ENCODE assay signal across 1 cellular context in the genomic region with DNA sequence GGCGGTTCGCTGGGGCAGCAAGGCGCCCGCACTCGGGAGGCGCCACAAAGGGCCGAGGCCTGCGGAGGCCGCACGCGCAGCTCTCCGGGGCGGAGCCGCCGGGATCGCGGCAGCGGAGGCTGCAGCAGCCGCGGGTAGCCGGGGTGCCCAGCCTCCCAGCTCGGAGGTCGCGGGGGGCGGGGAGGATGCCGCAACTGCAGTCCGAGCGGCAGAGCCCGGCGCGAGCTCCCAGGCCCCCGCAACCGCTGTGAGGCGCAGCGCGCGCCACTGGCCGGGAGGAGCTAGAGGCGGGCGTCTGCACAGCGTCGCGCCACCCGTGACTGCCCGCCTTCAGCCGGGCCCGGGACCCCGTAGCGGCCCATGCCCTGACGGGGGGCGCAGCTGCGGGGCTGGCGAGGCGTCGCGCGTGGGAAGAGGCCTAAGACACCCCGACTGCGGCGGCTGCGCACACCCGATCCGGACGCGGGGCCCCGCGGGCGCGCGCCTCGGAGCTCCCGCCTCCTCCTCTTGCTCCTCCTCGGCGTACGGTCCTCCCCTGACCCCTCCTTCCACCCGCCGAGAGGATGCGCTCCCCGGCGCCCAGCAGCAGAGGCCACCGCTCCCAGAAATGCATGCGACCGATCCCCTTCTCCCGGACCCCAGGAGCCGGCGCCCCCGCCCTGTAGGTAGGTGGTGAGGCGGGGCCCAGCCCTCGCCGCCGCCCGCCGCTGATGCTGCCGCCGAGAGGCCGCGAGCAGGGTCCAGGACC.
A peak's percentile ranks its signal among the peaks of the same experiment; 100 is the strongest.
TF ChIP-seq lines count a peak whose summit lies in the region.

A gene with protein sequence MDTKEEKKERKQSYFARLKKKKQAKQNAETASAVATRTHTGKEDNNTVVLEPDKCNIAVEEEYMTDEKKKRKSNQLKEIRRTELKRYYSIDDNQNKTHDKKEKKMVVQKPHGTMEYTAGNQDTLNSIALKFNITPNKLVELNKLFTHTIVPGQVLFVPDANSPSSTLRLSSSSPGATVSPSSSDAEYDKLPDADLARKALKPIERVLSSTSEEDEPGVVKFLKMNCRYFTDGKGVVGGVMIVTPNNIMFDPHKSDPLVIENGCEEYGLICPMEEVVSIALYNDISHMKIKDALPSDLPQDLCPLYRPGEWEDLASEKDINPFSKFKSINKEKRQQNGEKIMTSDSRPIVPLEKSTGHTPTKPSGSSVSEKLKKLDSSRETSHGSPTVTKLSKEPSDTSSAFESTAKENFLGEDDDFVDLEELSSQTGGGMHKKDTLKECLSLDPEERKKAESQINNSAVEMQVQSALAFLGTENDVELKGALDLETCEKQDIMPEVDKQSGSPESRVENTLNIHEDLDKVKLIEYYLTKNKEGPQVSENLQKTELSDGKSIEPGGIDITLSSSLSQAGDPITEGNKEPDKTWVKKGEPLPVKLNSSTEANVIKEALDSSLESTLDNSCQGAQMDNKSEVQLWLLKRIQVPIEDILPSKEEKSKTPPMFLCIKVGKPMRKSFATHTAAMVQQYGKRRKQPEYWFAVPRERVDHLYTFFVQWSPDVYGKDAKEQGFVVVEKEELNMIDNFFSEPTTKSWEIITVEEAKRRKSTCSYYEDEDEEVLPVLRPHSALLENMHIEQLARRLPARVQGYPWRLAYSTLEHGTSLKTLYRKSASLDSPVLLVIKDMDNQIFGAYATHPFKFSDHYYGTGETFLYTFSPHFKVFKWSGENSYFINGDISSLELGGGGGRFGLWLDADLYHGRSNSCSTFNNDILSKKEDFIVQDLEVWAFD (plus strand): TSS at position 558 of the 748 bp plus-strand sequence. CDS start 24,395 bp downstream, outside the sequence.

TF ChIP-seq in K562, 482 proteins besides CTCF, POLR2A, EP300 and RAD21 (continues in another document):
- TF ChIP-seq, protein P1, sequence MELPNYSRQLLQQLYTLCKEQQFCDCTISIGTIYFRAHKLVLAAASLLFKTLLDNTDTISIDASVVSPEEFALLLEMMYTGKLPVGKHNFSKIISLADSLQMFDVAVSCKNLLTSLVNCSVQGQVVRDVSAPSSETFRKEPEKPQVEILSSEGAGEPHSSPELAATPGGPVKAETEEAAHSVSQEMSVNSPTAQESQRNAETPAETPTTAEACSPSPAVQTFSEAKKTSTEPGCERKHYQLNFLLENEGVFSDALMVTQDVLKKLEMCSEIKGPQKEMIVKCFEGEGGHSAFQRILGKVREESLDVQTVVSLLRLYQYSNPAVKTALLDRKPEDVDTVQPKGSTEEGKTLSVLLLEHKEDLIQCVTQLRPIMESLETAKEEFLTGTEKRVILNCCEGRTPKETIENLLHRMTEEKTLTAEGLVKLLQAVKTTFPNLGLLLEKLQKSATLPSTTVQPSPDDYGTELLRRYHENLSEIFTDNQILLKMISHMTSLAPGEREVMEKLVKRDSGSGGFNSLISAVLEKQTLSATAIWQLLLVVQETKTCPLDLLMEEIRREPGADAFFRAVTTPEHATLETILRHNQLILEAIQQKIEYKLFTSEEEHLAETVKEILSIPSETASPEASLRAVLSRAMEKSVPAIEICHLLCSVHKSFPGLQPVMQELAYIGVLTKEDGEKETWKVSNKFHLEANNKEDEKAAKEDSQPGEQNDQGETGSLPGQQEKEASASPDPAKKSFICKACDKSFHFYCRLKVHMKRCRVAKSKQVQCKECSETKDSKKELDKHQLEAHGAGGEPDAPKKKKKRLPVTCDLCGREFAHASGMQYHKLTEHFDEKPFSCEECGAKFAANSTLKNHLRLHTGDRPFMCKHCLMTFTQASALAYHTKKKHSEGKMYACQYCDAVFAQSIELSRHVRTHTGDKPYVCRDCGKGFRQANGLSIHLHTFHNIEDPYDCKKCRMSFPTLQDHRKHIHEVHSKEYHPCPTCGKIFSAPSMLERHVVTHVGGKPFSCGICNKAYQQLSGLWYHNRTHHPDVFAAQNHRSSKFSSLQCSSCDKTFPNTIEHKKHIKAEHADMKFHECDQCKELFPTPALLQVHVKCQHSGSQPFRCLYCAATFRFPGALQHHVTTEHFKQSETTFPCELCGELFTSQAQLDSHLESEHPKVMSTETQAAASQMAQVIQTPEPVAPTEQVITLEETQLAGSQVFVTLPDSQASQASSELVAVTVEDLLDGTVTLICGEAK (IDR thresholded peaks at IDR 0.05), result no peak
- TF ChIP-seq, protein P1 (CRISPR knock-in tag; IDR thresholded peaks at IDR 0.05), result no peak
- TF ChIP-seq ZFPM2 (CRISPR knock-in tag; IDR thresholded peaks at IDR 0.05), result 0 out of 2 replicates have a peak, but pooled peaks have one; percentile 61
- TF ChIP-seq, protein P2, sequence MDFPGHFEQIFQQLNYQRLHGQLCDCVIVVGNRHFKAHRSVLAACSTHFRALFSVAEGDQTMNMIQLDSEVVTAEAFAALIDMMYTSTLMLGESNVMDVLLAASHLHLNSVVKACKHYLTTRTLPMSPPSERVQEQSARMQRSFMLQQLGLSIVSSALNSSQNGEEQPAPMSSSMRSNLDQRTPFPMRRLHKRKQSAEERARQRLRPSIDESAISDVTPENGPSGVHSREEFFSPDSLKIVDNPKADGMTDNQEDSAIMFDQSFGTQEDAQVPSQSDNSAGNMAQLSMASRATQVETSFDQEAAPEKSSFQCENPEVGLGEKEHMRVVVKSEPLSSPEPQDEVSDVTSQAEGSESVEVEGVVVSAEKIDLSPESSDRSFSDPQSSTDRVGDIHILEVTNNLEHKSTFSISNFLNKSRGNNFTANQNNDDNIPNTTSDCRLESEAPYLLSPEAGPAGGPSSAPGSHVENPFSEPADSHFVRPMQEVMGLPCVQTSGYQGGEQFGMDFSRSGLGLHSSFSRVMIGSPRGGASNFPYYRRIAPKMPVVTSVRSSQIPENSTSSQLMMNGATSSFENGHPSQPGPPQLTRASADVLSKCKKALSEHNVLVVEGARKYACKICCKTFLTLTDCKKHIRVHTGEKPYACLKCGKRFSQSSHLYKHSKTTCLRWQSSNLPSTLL (IDR thresholded peaks at IDR 0.05), result no peak
- TF ChIP-seq, protein P3, sequence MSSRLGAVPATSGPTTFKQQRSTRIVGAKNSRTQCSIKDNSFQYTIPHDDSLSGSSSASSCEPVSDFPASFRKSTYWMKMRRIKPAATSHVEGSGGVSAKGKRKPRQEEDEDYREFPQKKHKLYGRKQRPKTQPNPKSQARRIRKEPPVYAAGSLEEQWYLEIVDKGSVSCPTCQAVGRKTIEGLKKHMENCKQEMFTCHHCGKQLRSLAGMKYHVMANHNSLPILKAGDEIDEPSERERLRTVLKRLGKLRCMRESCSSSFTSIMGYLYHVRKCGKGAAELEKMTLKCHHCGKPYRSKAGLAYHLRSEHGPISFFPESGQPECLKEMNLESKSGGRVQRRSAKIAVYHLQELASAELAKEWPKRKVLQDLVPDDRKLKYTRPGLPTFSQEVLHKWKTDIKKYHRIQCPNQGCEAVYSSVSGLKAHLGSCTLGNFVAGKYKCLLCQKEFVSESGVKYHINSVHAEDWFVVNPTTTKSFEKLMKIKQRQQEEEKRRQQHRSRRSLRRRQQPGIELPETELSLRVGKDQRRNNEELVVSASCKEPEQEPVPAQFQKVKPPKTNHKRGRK (tag; IDR thresholded peaks at IDR 0.05), result no peak
- TF ChIP-seq, protein P4, sequence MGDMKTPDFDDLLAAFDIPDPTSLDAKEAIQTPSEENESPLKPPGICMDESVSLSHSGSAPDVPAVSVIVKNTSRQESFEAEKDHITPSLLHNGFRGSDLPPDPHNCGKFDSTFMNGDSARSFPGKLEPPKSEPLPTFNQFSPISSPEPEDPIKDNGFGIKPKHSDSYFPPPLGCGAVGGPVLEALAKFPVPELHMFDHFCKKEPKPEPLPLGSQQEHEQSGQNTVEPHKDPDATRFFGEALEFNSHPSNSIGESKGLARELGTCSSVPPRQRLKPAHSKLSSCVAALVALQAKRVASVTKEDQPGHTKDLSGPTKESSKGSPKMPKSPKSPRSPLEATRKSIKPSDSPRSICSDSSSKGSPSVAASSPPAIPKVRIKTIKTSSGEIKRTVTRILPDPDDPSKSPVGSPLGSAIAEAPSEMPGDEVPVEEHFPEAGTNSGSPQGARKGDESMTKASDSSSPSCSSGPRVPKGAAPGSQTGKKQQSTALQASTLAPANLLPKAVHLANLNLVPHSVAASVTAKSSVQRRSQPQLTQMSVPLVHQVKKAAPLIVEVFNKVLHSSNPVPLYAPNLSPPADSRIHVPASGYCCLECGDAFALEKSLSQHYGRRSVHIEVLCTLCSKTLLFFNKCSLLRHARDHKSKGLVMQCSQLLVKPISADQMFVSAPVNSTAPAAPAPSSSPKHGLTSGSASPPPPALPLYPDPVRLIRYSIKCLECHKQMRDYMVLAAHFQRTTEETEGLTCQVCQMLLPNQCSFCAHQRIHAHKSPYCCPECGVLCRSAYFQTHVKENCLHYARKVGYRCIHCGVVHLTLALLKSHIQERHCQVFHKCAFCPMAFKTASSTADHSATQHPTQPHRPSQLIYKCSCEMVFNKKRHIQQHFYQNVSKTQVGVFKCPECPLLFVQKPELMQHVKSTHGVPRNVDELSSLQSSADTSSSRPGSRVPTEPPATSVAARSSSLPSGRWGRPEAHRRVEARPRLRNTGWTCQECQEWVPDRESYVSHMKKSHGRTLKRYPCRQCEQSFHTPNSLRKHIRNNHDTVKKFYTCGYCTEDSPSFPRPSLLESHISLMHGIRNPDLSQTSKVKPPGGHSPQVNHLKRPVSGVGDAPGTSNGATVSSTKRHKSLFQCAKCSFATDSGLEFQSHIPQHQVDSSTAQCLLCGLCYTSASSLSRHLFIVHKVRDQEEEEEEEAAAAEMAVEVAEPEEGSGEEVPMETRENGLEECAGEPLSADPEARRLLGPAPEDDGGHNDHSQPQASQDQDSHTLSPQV (IDR thresholded peaks at IDR 0.05), result peak; percentile 77
- no peak for TF ChIP-seq SP2 (IDR thresholded peaks at IDR 0.05; ENCODE audit: extremely low read depth, low read depth, low read length, poor library complexity, severe bottlenecking)
- no peak for TF ChIP-seq ARNT (IDR thresholded peaks at IDR 0.05)
- peak; percentile 50 for TF ChIP-seq SUPT5H (IDR thresholded peaks at IDR 0.05)
- no peak for TF ChIP-seq ATF1 (CRISPR knock-in tag; IDR thresholded peaks at IDR 0.05)
- peak; percentile 28; the same call in 1 of the 2 replicates for TF ChIP-seq ATF1 (tag; IDR thresholded peaks at IDR 0.05)
- TF ChIP-seq OTX1 (CRISPR knock-in tag; IDR thresholded peaks at IDR 0.05), result no peak
- TF ChIP-seq ZBTB7A (IDR thresholded peaks at IDR 0.05; ENCODE audit: borderline replicate concordance, control insufficient read depth, low read depth, low read length), result 0 out of 2 replicates have a peak, but pooled peaks have one; percentile 65
- TF ChIP-seq, protein P5, sequence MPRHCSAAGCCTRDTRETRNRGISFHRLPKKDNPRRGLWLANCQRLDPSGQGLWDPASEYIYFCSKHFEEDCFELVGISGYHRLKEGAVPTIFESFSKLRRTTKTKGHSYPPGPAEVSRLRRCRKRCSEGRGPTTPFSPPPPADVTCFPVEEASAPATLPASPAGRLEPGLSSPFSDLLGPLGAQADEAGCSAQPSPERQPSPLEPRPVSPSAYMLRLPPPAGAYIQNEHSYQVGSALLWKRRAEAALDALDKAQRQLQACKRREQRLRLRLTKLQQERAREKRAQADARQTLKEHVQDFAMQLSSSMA (CRISPR knock-in tag; IDR thresholded peaks at IDR 0.05), result peak; percentile 82
- TF ChIP-seq ZSCAN29 (IDR thresholded peaks at IDR 0.05), result no peak
- no peak for TF ChIP-seq KHSRP (IDR thresholded peaks at IDR 0.05)
- TF ChIP-seq, protein P6, sequence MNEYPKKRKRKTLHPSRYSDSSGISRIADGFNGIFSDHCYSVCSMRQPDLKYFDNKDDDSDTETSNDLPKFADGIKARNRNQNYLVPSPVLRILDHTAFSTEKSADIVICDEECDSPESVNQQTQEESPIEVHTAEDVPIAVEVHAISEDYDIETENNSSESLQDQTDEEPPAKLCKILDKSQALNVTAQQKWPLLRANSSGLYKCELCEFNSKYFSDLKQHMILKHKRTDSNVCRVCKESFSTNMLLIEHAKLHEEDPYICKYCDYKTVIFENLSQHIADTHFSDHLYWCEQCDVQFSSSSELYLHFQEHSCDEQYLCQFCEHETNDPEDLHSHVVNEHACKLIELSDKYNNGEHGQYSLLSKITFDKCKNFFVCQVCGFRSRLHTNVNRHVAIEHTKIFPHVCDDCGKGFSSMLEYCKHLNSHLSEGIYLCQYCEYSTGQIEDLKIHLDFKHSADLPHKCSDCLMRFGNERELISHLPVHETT (CRISPR knock-in tag; conservative IDR thresholded peaks at IDR 0.05 in 1 of 2, IDR thresholded peaks at IDR 0.05 in 1 of 2), result peak in 1 of 2 experiments; percentile 16; a peak in 1 of 4 replicates
- TF ChIP-seq RBFOX2 (IDR thresholded peaks at IDR 0.05; ENCODE audit: low read depth, low read length), result peak; percentile 84
- TF ChIP-seq ATF7 (IDR thresholded peaks at IDR 0.05), result peak; percentile 54; the same call in 1 of the 2 replicates
- 0 out of 2 replicates have a peak, but pooled peaks have one; percentile 7 for TF ChIP-seq SMC3 (conservative IDR thresholded peaks at IDR 0.05; ENCODE audit: insufficient read depth, low read depth, low read length)
- TF ChIP-seq, protein P7, sequence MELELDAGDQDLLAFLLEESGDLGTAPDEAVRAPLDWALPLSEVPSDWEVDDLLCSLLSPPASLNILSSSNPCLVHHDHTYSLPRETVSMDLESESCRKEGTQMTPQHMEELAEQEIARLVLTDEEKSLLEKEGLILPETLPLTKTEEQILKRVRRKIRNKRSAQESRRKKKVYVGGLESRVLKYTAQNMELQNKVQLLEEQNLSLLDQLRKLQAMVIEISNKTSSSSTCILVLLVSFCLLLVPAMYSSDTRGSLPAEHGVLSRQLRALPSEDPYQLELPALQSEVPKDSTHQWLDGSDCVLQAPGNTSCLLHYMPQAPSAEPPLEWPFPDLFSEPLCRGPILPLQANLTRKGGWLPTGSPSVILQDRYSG (tag; conservative IDR thresholded peaks at IDR 0.05; ENCODE audit: low read depth), result no peak
- no peak for TF ChIP-seq NFIX (CRISPR knock-in tag; IDR thresholded peaks at IDR 0.05; ENCODE audit: low read depth)
- TF ChIP-seq ILF3 (IDR thresholded peaks at IDR 0.05; ENCODE audit: borderline replicate concordance), result 0 out of 2 replicates have a peak, but pooled peaks have one; percentile 58
- peak; percentile 83 for TF ChIP-seq L3MBTL2 (IDR thresholded peaks at IDR 0.05)
- peak; percentile 41; the same call in 1 of the 2 replicates for TF ChIP-seq ZNF830 (CRISPR knock-in tag; IDR thresholded peaks at IDR 0.05)
- TF ChIP-seq NONO (IDR thresholded peaks at IDR 0.05; ENCODE audit: low read depth in 2 of 2, low read length in 1 of 2), result peak; percentile 67 to 70; a peak in 3 of 4 replicates
- no peak for TF ChIP-seq SMARCE1 (IDR thresholded peaks at IDR 0.05)
